Comparison of ENCODE assay signal across 3 cellular contexts in the genomic region with DNA sequence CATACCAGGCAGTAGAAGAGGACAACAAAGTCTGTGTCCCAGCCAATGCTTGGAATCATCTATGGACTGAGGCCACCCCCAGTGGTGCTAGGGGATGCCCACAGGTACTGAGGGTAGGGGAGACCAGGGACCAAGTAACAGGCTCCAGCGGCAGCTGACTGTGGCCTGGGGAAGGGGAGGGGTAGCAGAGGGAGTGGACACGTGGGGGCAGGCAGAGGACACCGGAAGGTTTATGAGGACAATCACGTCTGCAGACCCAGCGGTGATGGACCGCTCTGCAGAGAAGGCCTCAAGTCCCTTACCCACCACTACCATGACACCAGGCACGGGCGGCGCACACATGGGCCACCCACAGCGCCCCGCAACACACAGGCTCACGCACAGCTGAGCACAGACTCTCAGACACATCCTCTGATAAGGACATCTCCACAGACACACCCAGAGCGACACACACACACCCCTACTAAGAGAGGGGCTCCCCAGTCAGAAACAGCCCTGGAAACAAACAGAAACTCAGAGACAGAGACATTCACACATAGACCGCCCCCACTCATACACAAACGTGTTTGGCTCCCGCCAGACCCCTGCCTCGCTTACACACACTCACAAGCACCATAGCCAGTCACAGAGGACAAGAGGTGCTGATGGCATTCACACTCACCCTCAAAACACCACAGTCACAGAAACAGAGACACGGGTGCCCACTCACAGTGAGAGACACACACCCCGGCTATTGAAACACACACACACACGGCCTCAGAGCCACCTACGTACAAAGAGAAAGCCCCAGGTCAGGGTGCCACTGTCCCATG.
TF ChIP-seq lines count a peak whose summit lies in the region.

No MANE protein-coding gene starts in this region.

TF ChIP-seq in SK-N-SH, 30 proteins besides CTCF, POLR2A, EP300 and RAD21:
- TF ChIP-seq MEF2A (IDR thresholded peaks at IDR 0.05; ENCODE audit: borderline replicate concordance, low read depth) (no peak), FOXJ3 (CRISPR knock-in tag; IDR thresholded peaks at IDR 0.05) (no peak), TAF1 (IDR thresholded peaks at IDR 0.05; ENCODE audit: borderline replicate concordance, low read depth, low read length) (no peak), TCF12 (IDR thresholded peaks at IDR 0.05) (no peak), NRF1 (IDR thresholded peaks at IDR 0.05; ENCODE audit: low read depth, low read length) (no peak)
- TF ChIP-seq, protein P1, sequence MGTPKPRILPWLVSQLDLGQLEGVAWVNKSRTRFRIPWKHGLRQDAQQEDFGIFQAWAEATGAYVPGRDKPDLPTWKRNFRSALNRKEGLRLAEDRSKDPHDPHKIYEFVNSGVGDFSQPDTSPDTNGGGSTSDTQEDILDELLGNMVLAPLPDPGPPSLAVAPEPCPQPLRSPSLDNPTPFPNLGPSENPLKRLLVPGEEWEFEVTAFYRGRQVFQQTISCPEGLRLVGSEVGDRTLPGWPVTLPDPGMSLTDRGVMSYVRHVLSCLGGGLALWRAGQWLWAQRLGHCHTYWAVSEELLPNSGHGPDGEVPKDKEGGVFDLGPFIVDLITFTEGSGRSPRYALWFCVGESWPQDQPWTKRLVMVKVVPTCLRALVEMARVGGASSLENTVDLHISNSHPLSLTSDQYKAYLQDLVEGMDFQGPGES (IDR thresholded peaks at IDR 0.05; ENCODE audit: low read depth, low read length), result no peak

TF ChIP-seq in SK-N-SH treated with all-trans-retinoic acid at 6 μM for 48 hours, 23 proteins besides CTCF, POLR2A, EP300 and RAD21:
- TF ChIP-seq ZNF70 (CRISPR knock-in tag; IDR thresholded peaks at IDR 0.05), result no peak
- TF ChIP-seq, protein P2, sequence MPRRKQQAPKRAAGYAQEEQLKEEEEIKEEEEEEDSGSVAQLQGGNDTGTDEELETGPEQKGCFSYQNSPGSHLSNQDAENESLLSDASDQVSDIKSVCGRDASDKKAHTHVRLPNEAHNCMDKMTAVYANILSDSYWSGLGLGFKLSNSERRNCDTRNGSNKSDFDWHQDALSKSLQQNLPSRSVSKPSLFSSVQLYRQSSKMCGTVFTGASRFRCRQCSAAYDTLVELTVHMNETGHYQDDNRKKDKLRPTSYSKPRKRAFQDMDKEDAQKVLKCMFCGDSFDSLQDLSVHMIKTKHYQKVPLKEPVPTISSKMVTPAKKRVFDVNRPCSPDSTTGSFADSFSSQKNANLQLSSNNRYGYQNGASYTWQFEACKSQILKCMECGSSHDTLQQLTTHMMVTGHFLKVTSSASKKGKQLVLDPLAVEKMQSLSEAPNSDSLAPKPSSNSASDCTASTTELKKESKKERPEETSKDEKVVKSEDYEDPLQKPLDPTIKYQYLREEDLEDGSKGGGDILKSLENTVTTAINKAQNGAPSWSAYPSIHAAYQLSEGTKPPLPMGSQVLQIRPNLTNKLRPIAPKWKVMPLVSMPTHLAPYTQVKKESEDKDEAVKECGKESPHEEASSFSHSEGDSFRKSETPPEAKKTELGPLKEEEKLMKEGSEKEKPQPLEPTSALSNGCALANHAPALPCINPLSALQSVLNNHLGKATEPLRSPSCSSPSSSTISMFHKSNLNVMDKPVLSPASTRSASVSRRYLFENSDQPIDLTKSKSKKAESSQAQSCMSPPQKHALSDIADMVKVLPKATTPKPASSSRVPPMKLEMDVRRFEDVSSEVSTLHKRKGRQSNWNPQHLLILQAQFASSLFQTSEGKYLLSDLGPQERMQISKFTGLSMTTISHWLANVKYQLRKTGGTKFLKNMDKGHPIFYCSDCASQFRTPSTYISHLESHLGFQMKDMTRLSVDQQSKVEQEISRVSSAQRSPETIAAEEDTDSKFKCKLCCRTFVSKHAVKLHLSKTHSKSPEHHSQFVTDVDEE (CRISPR knock-in tag; IDR thresholded peaks at IDR 0.05), result no peak
- no peak for TF ChIP-seq GLIS3 (CRISPR knock-in tag; IDR thresholded peaks at IDR 0.05)
- TF ChIP-seq, protein P3, sequence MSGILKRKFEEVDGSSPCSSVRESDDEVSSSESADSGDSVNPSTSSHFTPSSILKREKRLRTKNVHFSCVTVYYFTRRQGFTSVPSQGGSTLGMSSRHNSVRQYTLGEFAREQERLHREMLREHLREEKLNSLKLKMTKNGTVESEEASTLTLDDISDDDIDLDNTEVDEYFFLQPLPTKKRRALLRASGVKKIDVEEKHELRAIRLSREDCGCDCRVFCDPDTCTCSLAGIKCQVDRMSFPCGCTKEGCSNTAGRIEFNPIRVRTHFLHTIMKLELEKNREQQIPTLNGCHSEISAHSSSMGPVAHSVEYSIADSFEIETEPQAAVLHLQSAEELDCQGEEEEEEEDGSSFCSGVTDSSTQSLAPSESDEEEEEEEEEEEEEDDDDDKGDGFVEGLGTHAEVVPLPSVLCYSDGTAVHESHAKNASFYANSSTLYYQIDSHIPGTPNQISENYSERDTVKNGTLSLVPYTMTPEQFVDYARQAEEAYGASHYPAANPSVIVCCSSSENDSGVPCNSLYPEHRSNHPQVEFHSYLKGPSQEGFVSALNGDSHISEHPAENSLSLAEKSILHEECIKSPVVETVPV (CRISPR knock-in tag; IDR thresholded peaks at IDR 0.05), result no peak
- TF ChIP-seq, protein P4, sequence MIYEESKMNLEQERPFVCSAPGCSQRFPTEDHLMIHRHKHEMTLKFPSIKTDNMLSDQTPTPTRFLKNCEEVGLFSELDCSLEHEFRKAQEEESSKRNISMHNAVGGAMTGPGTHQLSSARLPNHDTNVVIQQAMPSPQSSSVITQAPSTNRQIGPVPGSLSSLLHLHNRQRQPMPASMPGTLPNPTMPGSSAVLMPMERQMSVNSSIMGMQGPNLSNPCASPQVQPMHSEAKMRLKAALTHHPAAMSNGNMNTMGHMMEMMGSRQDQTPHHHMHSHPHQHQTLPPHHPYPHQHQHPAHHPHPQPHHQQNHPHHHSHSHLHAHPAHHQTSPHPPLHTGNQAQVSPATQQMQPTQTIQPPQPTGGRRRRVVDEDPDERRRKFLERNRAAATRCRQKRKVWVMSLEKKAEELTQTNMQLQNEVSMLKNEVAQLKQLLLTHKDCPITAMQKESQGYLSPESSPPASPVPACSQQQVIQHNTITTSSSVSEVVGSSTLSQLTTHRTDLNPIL (CRISPR knock-in tag; IDR thresholded peaks at IDR 0.05; ENCODE audit: low read depth), result no peak
- no peak for TF ChIP-seq BACH2 (CRISPR knock-in tag; IDR thresholded peaks at IDR 0.05; ENCODE audit: borderline replicate concordance)
- TF ChIP-seq SNAI2 (CRISPR knock-in tag; IDR thresholded peaks at IDR 0.05), result no peak
- no peak for TF ChIP-seq OSR1 (CRISPR knock-in tag; IDR thresholded peaks at IDR 0.05)
- TF ChIP-seq ZC3H10 (CRISPR knock-in tag; IDR thresholded peaks at IDR 0.05), result no peak
- TF ChIP-seq PPARA (CRISPR knock-in tag; IDR thresholded peaks at IDR 0.05; ENCODE audit: borderline replicate concordance), result no peak
- TF ChIP-seq ARNTL (CRISPR knock-in tag; IDR thresholded peaks at IDR 0.05; ENCODE audit: borderline replicate concordance, low read depth), result no peak
- TF ChIP-seq ISL1 (CRISPR knock-in tag; IDR thresholded peaks at IDR 0.05), result no peak
- no peak for TF ChIP-seq RARB (CRISPR knock-in tag; IDR thresholded peaks at IDR 0.05)
- TF ChIP-seq CSDC2 (CRISPR knock-in tag; IDR thresholded peaks at IDR 0.05), result no peak
- TF ChIP-seq, protein P5, sequence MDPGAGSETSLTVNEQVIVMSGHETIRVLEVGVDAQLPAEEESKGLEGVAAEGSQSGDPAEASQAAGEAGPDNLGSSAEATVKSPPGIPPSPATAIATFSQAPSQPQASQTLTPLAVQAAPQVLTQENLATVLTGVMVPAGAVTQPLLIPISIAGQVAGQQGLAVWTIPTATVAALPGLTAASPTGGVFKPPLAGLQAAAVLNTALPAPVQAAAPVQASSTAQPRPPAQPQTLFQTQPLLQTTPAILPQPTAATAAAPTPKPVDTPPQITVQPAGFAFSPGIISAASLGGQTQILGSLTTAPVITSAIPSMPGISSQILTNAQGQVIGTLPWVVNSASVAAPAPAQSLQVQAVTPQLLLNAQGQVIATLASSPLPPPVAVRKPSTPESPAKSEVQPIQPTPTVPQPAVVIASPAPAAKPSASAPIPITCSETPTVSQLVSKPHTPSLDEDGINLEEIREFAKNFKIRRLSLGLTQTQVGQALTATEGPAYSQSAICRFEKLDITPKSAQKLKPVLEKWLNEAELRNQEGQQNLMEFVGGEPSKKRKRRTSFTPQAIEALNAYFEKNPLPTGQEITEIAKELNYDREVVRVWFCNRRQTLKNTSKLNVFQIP (CRISPR knock-in tag; IDR thresholded peaks at IDR 0.05; ENCODE audit: borderline replicate concordance, low read depth), result no peak
- no peak for TF ChIP-seq ZNF565 (CRISPR knock-in tag; conservative IDR thresholded peaks at IDR 0.05; ENCODE audit: low read depth)
- no peak for TF ChIP-seq TCF4 (CRISPR knock-in tag; IDR thresholded peaks at IDR 0.05; ENCODE audit: borderline replicate concordance)
- no peak for TF ChIP-seq ZFP3 (CRISPR knock-in tag; IDR thresholded peaks at IDR 0.05)
- no peak for TF ChIP-seq TOX (CRISPR knock-in tag; IDR thresholded peaks at IDR 0.05; ENCODE audit: borderline replicate concordance)
- no peak for TF ChIP-seq ESRRG (CRISPR knock-in tag; IDR thresholded peaks at IDR 0.05)

TF ChIP-seq in K562, 482 proteins besides CTCF, POLR2A, EP300 and RAD21:
- no peak for TF ChIP-seq RBBP5 (IDR thresholded peaks at IDR 0.05; ENCODE audit: borderline replicate concordance, insufficient read depth, low read length, poor library complexity, severe bottlenecking)
- TF ChIP-seq, protein P6, sequence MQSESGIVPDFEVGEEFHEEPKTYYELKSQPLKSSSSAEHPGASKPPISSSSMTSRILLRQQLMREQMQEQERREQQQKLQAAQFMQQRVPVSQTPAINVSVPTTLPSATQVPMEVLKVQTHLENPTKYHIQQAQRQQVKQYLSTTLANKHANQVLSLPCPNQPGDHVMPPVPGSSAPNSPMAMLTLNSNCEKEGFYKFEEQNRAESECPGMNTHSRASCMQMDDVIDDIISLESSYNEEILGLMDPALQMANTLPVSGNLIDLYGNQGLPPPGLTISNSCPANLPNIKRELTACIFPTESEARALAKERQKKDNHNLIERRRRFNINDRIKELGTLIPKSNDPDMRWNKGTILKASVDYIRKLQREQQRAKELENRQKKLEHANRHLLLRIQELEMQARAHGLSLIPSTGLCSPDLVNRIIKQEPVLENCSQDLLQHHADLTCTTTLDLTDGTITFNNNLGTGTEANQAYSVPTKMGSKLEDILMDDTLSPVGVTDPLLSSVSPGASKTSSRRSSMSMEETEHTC (IDR thresholded peaks at IDR 0.05), result no peak
- TF ChIP-seq, protein P7, sequence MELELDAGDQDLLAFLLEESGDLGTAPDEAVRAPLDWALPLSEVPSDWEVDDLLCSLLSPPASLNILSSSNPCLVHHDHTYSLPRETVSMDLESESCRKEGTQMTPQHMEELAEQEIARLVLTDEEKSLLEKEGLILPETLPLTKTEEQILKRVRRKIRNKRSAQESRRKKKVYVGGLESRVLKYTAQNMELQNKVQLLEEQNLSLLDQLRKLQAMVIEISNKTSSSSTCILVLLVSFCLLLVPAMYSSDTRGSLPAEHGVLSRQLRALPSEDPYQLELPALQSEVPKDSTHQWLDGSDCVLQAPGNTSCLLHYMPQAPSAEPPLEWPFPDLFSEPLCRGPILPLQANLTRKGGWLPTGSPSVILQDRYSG (tag; conservative IDR thresholded peaks at IDR 0.05; ENCODE audit: low read depth), result no peak
- TF ChIP-seq, protein P8, sequence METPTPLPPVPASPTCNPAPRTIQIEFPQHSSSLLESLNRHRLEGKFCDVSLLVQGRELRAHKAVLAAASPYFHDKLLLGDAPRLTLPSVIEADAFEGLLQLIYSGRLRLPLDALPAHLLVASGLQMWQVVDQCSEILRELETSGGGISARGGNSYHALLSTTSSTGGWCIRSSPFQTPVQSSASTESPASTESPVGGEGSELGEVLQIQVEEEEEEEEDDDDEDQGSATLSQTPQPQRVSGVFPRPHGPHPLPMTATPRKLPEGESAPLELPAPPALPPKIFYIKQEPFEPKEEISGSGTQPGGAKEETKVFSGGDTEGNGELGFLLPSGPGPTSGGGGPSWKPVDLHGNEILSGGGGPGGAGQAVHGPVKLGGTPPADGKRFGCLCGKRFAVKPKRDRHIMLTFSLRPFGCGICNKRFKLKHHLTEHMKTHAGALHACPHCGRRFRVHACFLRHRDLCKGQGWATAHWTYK (CRISPR knock-in tag; IDR thresholded peaks at IDR 0.05), result no peak
- TF ChIP-seq NFE2 (IDR thresholded peaks at IDR 0.05; ENCODE audit: low read depth), result no peak
- TF ChIP-seq, protein P9, sequence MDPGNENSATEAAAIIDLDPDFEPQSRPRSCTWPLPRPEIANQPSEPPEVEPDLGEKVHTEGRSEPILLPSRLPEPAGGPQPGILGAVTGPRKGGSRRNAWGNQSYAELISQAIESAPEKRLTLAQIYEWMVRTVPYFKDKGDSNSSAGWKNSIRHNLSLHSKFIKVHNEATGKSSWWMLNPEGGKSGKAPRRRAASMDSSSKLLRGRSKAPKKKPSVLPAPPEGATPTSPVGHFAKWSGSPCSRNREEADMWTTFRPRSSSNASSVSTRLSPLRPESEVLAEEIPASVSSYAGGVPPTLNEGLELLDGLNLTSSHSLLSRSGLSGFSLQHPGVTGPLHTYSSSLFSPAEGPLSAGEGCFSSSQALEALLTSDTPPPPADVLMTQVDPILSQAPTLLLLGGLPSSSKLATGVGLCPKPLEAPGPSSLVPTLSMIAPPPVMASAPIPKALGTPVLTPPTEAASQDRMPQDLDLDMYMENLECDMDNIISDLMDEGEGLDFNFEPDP (CRISPR knock-in tag; IDR thresholded peaks at IDR 0.05), result no peak
TF ChIP-seq in K562: peak in this region for 0.
